ENCODE assay signal across 43 cellular contexts in genomic region chr1:7813677-7814373, GRCh38. TPM values are rescaled to one million over a fixed set of nuclear protein-coding genes. Genes with fewer than 3 reads are reported as not detected.
"Had no signal": no experiment of that assay in that cellular context is flagged by ENCODE, and none has a peak within 500 bp of the region (broad histone marks: within the 10 kb centered on the region; RNA-seq: fewer than 3 reads in every experiment).

No MANE protein-coding gene starts in this region.

- H3K27me3 ChIP-seq: adrenal gland, ascending aorta, body of pancreas, brain microvascular endothelial cell, breast epithelium, cardiac muscle cell had no signal

- H3K4me3 ChIP-seq: adrenal gland, ascending aorta, body of pancreas, breast epithelium, cardiac muscle cell had no signal

- H3K9me3 ChIP-seq: adrenal gland, body of pancreas had no signal

- H3K36me3 ChIP-seq: brain microvascular endothelial cell had no signal

- H3K27ac ChIP-seq: adrenal gland, ascending aorta, body of pancreas, brain microvascular endothelial cell, breast epithelium, cardiac muscle cell had no signal

- H3K27me3 Mint-ChIP-seq: activated naive CD4-positive, alpha-beta T cell treated with anti-CD3 and anti-CD28 coated beads, Interleukin-2, amount 10 ng/mL, durations not matched to agents 7 days and 5 days; activated naive CD4-positive, alpha-beta T cell treated with anti-CD3 and anti-CD28 coated beads, Interleukin-2, amount 50 U/mL, for 24 hours; activated naive CD8-positive, alpha-beta T cell; activated naive CD8-positive, alpha-beta T cell treated with anti-CD3 and anti-CD28 coated beads for 36 hours; activated naive CD8-positive, alpha-beta T cell treated with anti-CD3 and anti-CD28 coated beads, Interleukin-2, amount 10 ng/mL, durations not matched to agents 7 days and 5 days; activated naive CD8-positive, alpha-beta T cell treated with anti-CD3 and anti-CD28 coated beads, Interleukin-2, amount 50 U/mL, for 24 hours; activated T-cell treated with anti-CD3 and anti-CD28 coated beads, Interleukin-2, amount 50 U/mL, for 24 hours; activated T-helper 17 cell treated with anti-CD3 and anti-CD28 coated beads, Interleukin-2, amount 50 U/mL, for 72 hours; brain; central memory CD8-positive, alpha-beta T cell had no signal

- FAIRE-seq: astrocyte, bronchial epithelial cell had no signal

- ATAC-seq: activated naive CD4-positive, alpha-beta T cell treated with anti-CD3 and anti-CD28 coated beads, Interleukin-2, amount 50 U/mL, for 72 hours; activated naive CD8-positive, alpha-beta T cell treated with anti-CD3 and anti-CD28 coated beads, Interleukin-2, amount 50 U/mL, for 24 hours; activated T-cell treated with anti-CD3 and anti-CD28 coated beads, Interleukin-2, amount 50 U/mL, for 4 hours; activated T-cell treated with anti-CD3 and anti-CD28 coated beads, Interleukin-2, amount 50 U/mL, for 72 hours; activated T-helper 17 cell treated with anti-CD3 and anti-CD28 coated beads, Interleukin-2, amount 50 U/mL, for 72 hours; body of pancreas had no signal

- DNase-seq: activated effector memory CD4-positive, alpha-beta T cell treated with anti-CD3 and anti-CD28 coated beads, Interleukin-2, amount 50 U/mL, for 16 hours; activated effector memory CD4-positive, alpha-beta T cell treated with Interleukin-2 at 50 U/mL for 16 hours; activated gamma-delta T cell; activated gamma-delta T cell treated with Interleukin-2 at 50 U/mL for 16 hours; activated naive CD4-positive, alpha-beta T cell; activated naive CD4-positive, alpha-beta T cell treated with anti-CD3 and anti-CD28 coated beads for 36 hours; activated naive CD4-positive, alpha-beta T cell treated with anti-CD3 and anti-CD28 coated beads, Interleukin-2, amount 10 ng/mL, durations not matched to agents 7 days and 5 days; activated naive CD4-positive, alpha-beta T cell treated with anti-CD3 and anti-CD28 coated beads, Interleukin-2, amount 50 U/mL, for 16 hours; activated naive CD4-positive, alpha-beta T cell treated with Interleukin-2 at 50 U/mL for 16 hours; activated naive CD8-positive, alpha-beta T cell treated with anti-CD3 and anti-CD28 coated beads for 36 hours; activated naive CD8-positive, alpha-beta T cell treated with anti-CD3 and anti-CD28 coated beads, Interleukin-2, amount 10 ng/mL, durations not matched to agents 7 days and 5 days; activated naive CD8-positive, alpha-beta T cell treated with anti-CD3 and anti-CD28 coated beads, Interleukin-2, amount 50 U/mL, for 24 hours; activated T-cell treated with anti-CD3 and anti-CD28 coated beads, Interleukin-2, amount 50 U/mL, for 1 hour; activated T-cell treated with anti-CD3 and anti-CD28 coated beads, Interleukin-2, amount 50 U/mL, for 24 hours; activated T-cell treated with anti-CD3 and anti-CD28 coated beads, Interleukin-2, amount 50 U/mL, for 4 hours; activated T-cell treated with anti-CD3 and anti-CD28 coated beads, Interleukin-2, amount 50 U/mL, for 48 hours; activated T-cell treated with anti-CD3 and anti-CD28 coated beads, Interleukin-2, amount 50 U/mL, for 72 hours; adrenal gland; amniotic stem cell; amygdala; anterior cingulate cortex; aorta; body of pancreas; brain microvascular endothelial cell; caudate nucleus; central memory CD4-positive, alpha-beta T cell; cerebellar nuclear complex had no signal

- H3K27ac Mint-ChIP-seq: activated naive CD4-positive, alpha-beta T cell treated with anti-CD3 and anti-CD28 coated beads for 36 hours; activated naive CD4-positive, alpha-beta T cell treated with anti-CD3 and anti-CD28 coated beads, Interleukin-2, amount 10 ng/mL, durations not matched to agents 7 days and 5 days; activated naive CD4-positive, alpha-beta T cell treated with anti-CD3 and anti-CD28 coated beads, Interleukin-2, amount 50 U/mL, for 24 hours; activated naive CD4-positive, alpha-beta T cell treated with anti-CD3 and anti-CD28 coated beads, Interleukin-2, amount 50 U/mL, for 72 hours; activated naive CD8-positive, alpha-beta T cell; activated naive CD8-positive, alpha-beta T cell treated with anti-CD3 and anti-CD28 coated beads for 36 hours; activated naive CD8-positive, alpha-beta T cell treated with anti-CD3 and anti-CD28 coated beads, Interleukin-2, amount 10 ng/mL, durations not matched to agents 7 days and 5 days; activated naive CD8-positive, alpha-beta T cell treated with anti-CD3 and anti-CD28 coated beads, Interleukin-2, amount 50 U/mL, for 24 hours; activated T-cell treated with anti-CD3 and anti-CD28 coated beads, Interleukin-2, amount 50 U/mL, for 24 hours; activated T-cell treated with anti-CD3 and anti-CD28 coated beads, Interleukin-2, amount 50 U/mL, for 72 hours; activated T-helper 1 cell treated with anti-CD3 and anti-CD28 coated beads, Interleukin-12 subunit alpha, Interleukin-12 subunit beta, Interleukin-2, Interleukin-4 antibody, amounts not matched to agents 30 ng/mL and 10 ng/mL and 1 ng/mL, durations not matched to agents 14 hours and 24 hours and 36 hours; activated T-helper 17 cell treated with anti-CD3 and anti-CD28 coated beads, Interleukin-2, amount 50 U/mL, for 72 hours; activated T-helper 2 cell treated with anti-CD3 and anti-CD28 coated beads, Interferon-gamma antibody, Interleukin-2, Interleukin-4, amounts not matched to agents 10 μg/mL and 5 μg/mL and 100 μg/mL, durations not matched to agents 14 hours and 24 hours and 36 hours; brain had no signal

- H3K4me1 ChIP-seq: adrenal gland, ascending aorta, body of pancreas, breast epithelium had no signal

- H3K4me1 Mint-ChIP-seq: activated naive CD4-positive, alpha-beta T cell treated with anti-CD3 and anti-CD28 coated beads, Interleukin-2, amount 10 ng/mL, durations not matched to agents 7 days and 5 days; activated naive CD4-positive, alpha-beta T cell treated with anti-CD3 and anti-CD28 coated beads, Interleukin-2, amount 50 U/mL, for 24 hours; activated naive CD8-positive, alpha-beta T cell treated with anti-CD3 and anti-CD28 coated beads for 36 hours; activated naive CD8-positive, alpha-beta T cell treated with anti-CD3 and anti-CD28 coated beads, Interleukin-2, amount 10 ng/mL, durations not matched to agents 7 days and 5 days; activated T-helper 17 cell treated with anti-CD3 and anti-CD28 coated beads, Interleukin-2, amount 50 U/mL, for 72 hours; brain; central memory CD8-positive, alpha-beta T cell had no signal

- H3K4me3 Mint-ChIP-seq: activated naive CD4-positive, alpha-beta T cell treated with anti-CD3 and anti-CD28 coated beads for 36 hours; activated naive CD4-positive, alpha-beta T cell treated with anti-CD3 and anti-CD28 coated beads, Interleukin-2, amount 10 ng/mL, durations not matched to agents 7 days and 5 days; activated naive CD4-positive, alpha-beta T cell treated with anti-CD3 and anti-CD28 coated beads, Interleukin-2, amount 50 U/mL, for 24 hours; activated naive CD8-positive, alpha-beta T cell; activated naive CD8-positive, alpha-beta T cell treated with anti-CD3 and anti-CD28 coated beads for 36 hours; activated naive CD8-positive, alpha-beta T cell treated with anti-CD3 and anti-CD28 coated beads, Interleukin-2, amount 10 ng/mL, durations not matched to agents 7 days and 5 days; activated naive CD8-positive, alpha-beta T cell treated with anti-CD3 and anti-CD28 coated beads, Interleukin-2, amount 50 U/mL, for 24 hours; activated T-cell treated with anti-CD3 and anti-CD28 coated beads, Interleukin-2, amount 50 U/mL, for 24 hours; activated T-cell treated with anti-CD3 and anti-CD28 coated beads, Interleukin-2, amount 50 U/mL, for 4 hours; activated T-cell treated with anti-CD3 and anti-CD28 coated beads, Interleukin-2, amount 50 U/mL, for 72 hours; activated T-helper 1 cell treated with anti-CD3 and anti-CD28 coated beads, Interleukin-12 subunit alpha, Interleukin-12 subunit beta, Interleukin-2, Interleukin-4 antibody, amounts not matched to agents 30 ng/mL and 10 ng/mL and 1 ng/mL, durations not matched to agents 14 hours and 24 hours and 36 hours; activated T-helper 17 cell treated with anti-CD3 and anti-CD28 coated beads, Interleukin-2, amount 50 U/mL, for 72 hours; brain; central memory CD8-positive, alpha-beta T cell had no signal

RNA-seq across cellular contexts. Expression of gene UTS2, which starts 39.0 kb away (rescaled TPM):
- total RNA-seq: activated naive CD4-positive, alpha-beta T cell treated with anti-CD3 and anti-CD28 coated beads for 36 hours; activated T-cell treated with anti-CD3 and anti-CD28 coated beads, Interleukin-2, amount 50 U/mL, for 72 hours; activated T-helper 1 cell treated with anti-CD3 and anti-CD28 coated beads, Interleukin-12 subunit alpha, Interleukin-12 subunit beta, Interleukin-2, Interleukin-4 antibody, amounts not matched to agents 30 ng/mL and 10 ng/mL and 1 ng/mL, durations not matched to agents 14 hours and 24 hours and 36 hours; activated T-helper 2 cell treated with anti-CD3 and anti-CD28 coated beads, Interferon-gamma antibody, Interleukin-2, Interleukin-4, amounts not matched to agents 10 μg/mL and 5 μg/mL and 100 μg/mL, durations not matched to agents 14 hours and 24 hours and 36 hours; ascending aorta; astrocyte; body of pancreas; bronchial epithelial cell; cardiac muscle cell; cardiac septum; cerebellum; chondrocyte had no signal
- polyA plus RNA-seq: cardiac muscle cell had no signal
